In genomic region chrX:15680401-15680800, GRCh38 we compare ENCODE assay signal across 1 cellular context.
TF ChIP-seq lines count a peak whose summit lies in the region.

No MANE protein-coding gene starts in this region.

TF ChIP-seq in IMR-90, 13 proteins besides CTCF, POLR2A, EP300 and RAD21:
- TF ChIP-seq FOS (IDR thresholded peaks at IDR 0.05; ENCODE audit: low read depth, low read length): no peak
- TF ChIP-seq BHLHE40 (IDR thresholded peaks at IDR 0.05; ENCODE audit: low read depth, low read length): peak; percentile 37; the same call in 1 of the 2 replicates
- TF ChIP-seq RCOR1 (IDR thresholded peaks at IDR 0.05; ENCODE audit: insufficient replicate concordance, low read length): peak; percentile 75
